14 cellular contexts compared by ENCODE assay signal in genomic region chr4:147118523-147118922, GRCh38.
DNase-seq lines count a peak whose midpoint lies in the region; ATAC-seq and TF ChIP-seq lines count a peak whose summit lies in the region.
"Had no signal": no experiment of that assay in that cellular context is flagged by ENCODE, and none has a peak within 500 bp of the region (broad histone marks: within the 10 kb centered on the region; RNA-seq: fewer than 3 reads in every experiment).

No MANE protein-coding gene starts in this region.

- WGBS in sigmoid colon, 2 donors, result 17 to 31% methylated on average over 2 of the region's 2 CpGs
- 92% methylated on average over 2 of the region's 2 CpGs for WGBS in smooth muscle cell (ENCODE audit: low lambda C conversion rate)

- TF ChIP-seq POLR2A in sigmoid colon (IDR thresholded peaks at IDR 0.05), result no peak

- POLR2A ChIA-PET in activated CD4-positive, alpha-beta T cell treated with anti-CD3 and anti-CD28 coated beads, Interleukin-2, amount 10 ng/mL, durations not matched to agents 7 days and 5 days (lab: Charles Lee), result no interaction called here
- POLR2A ChIA-PET in CD8-positive, alpha-beta memory T cell (lab: Charles Lee), result no interaction called here

- no peaks in the 10 kb centered on the region for H3K27me3 ChIP-seq in OCI-LY3 (ENCODE audit: low read depth, low read length)
- no peaks in the 10 kb centered on the region for H3K27me3 ChIP-seq in sigmoid colon
- H3K27me3 ChIP-seq in smooth muscle cell (ENCODE audit: low read depth), result peaks cover 6% of the 10 kb centered on the region
- H3K27me3 ChIP-seq in CD8-positive, alpha-beta memory T cell (ENCODE audit: insufficient read depth, low read length, poor library complexity, severe bottlenecking), result no peaks in the 10 kb centered on the region
- H3K27me3 ChIP-seq: MG63, SJSA1 had no signal

- H3K4me1 ChIP-seq in OCI-LY3 (ENCODE audit: low read length) (peaks cover 10% of the 10 kb centered on the region), sigmoid colon (peaks cover 0 to 30% (median 20%) of the 10 kb centered on the region in 4 donors), smooth muscle cell (ENCODE audit: low read depth) (no peaks in the 10 kb centered on the region)
- H3K4me1 ChIP-seq in CD8-positive, alpha-beta memory T cell (ENCODE audit: insufficient read depth, low read length), result no peaks in the 10 kb centered on the region

- no peak overlapping the region for H3K4me3 Mint-ChIP-seq in activated CD4-positive, alpha-beta T cell treated with anti-CD3 and anti-CD28 coated beads, Interleukin-2, amount 10 ng/mL, durations not matched to agents 7 days and 5 days
- no peak overlapping the region for H3K4me3 Mint-ChIP-seq in CD8-positive, alpha-beta memory T cell
- H3K4me3 Mint-ChIP-seq: activated B cell treated with CpG ODN at 0.5 μM for 24 hours; CD4-positive, CD25-positive, alpha-beta regulatory T cell had no signal

- no peaks in the 10 kb centered on the region for H3K4me1 Mint-ChIP-seq in activated CD4-positive, alpha-beta T cell treated with anti-CD3 and anti-CD28 coated beads, Interleukin-2, amount 10 ng/mL, durations not matched to agents 7 days and 5 days
- no peaks in the 10 kb centered on the region for H3K4me1 Mint-ChIP-seq in CD8-positive, alpha-beta memory T cell
- H3K4me1 Mint-ChIP-seq: activated B cell treated with CpG ODN at 0.5 μM for 24 hours; CD4-positive, CD25-positive, alpha-beta regulatory T cell had no signal

- no peaks in the 10 kb centered on the region for H3K36me3 Mint-ChIP-seq in activated CD4-positive, alpha-beta T cell treated with anti-CD3 and anti-CD28 coated beads, Interleukin-2, amount 10 ng/mL, durations not matched to agents 7 days and 5 days (ENCODE audit: low read depth)
- H3K36me3 Mint-ChIP-seq in CD8-positive, alpha-beta memory T cell, result no peaks in the 10 kb centered on the region
- H3K36me3 Mint-ChIP-seq: CD4-positive, CD25-positive, alpha-beta regulatory T cell had no signal

- no peaks in the 10 kb centered on the region for H3F3A ChIP-seq in smooth muscle cell (ENCODE audit: low read depth)

- H3K9me3 ChIP-seq in OCI-LY3 (ENCODE audit: insufficient read depth, low read length) (no peaks in the 10 kb centered on the region), sigmoid colon (peaks cover 0 to 4% (median 0%) of the 10 kb centered on the region in 4 donors), smooth muscle cell (replicated peaks; ENCODE audit: low read depth) (no peaks in the 10 kb centered on the region)
- no peaks in the 10 kb centered on the region for H3K9me3 ChIP-seq in CD8-positive, alpha-beta memory T cell (ENCODE audit: low read length)
- H3K9me3 ChIP-seq: MG63, SJSA1 had no signal

- CTCF ChIA-PET in activated CD4-positive, alpha-beta T cell treated with anti-CD3 and anti-CD28 coated beads, Interleukin-2, amount 10 ng/mL, durations not matched to agents 7 days and 5 days (lab: Charles Lee), result no interaction called here
- CTCF ChIA-PET in CD8-positive, alpha-beta memory T cell (lab: Charles Lee), result no interaction called here

- no peaks in the 10 kb centered on the region for H4K20me1 ChIP-seq in OCI-LY3 (ENCODE audit: insufficient read depth, low read length)
- H4K20me1 ChIP-seq in smooth muscle cell (ENCODE audit: low read depth), result no peaks in the 10 kb centered on the region

- H3K27ac ChIP-seq in OCI-LY3 (ENCODE audit: low read length) (no peak overlapping the region), sigmoid colon (peak overlapping the region in 3 of 4 donors; percentile 49 to 73 (median 60)), smooth muscle cell (ENCODE audit: low read depth) (no peak overlapping the region)
- no peak overlapping the region for H3K27ac ChIP-seq in CD8-positive, alpha-beta memory T cell (ENCODE audit: low read depth, low read length)
- H3K27ac ChIP-seq: SJSA1 had no signal

- H3K4me2 ChIP-seq in OCI-LY3 (ENCODE audit: low read length), result peak overlapping the region; percentile 0; the same call in 1 of the 2 replicates
- no peak overlapping the region for H3K4me2 ChIP-seq in smooth muscle cell

- H3K4me3 ChIP-seq in OCI-LY3 (ENCODE audit: low read length), result no peak overlapping the region
- no peak overlapping the region for H3K4me3 ChIP-seq in sigmoid colon
- H3K4me3 ChIP-seq in smooth muscle cell, result no peak overlapping the region
- no peak overlapping the region for H3K4me3 ChIP-seq in CD8-positive, alpha-beta memory T cell (ENCODE audit: low read length)
- H3K4me3 ChIP-seq: MG63, SJSA1 had no signal

- DNase-seq in GM13977 (ENCODE audit: low spot score), result peak; percentile 7
- no peak for DNase-seq in Right ventricle myocardium superior
- no peak for DNase-seq in sigmoid colon
- no peak for DNase-seq in activated CD4-positive, alpha-beta T cell treated with anti-CD3 and anti-CD28 coated beads, Interleukin-2, amount 10 ng/mL, durations not matched to agents 7 days and 5 days
- DNase-seq in smooth muscle cell (lab: John Stamatoyannopoulos, UW; ENCODE audit: unreplicated experiment), result no peak
- DNase-seq in CD8-positive, alpha-beta memory T cell, result no peak
- DNase-seq: activated B cell treated with CpG ODN at 0.5 μM for 24 hours; CD4-positive, CD25-positive, alpha-beta regulatory T cell; cerebellar nuclear complex; mammary epithelial cell; MG63 had no signal

- ATAC-seq in Right ventricle myocardium superior (ENCODE audit: poor library complexity) (peak; percentile 81), GM21619 (IDR thresholded peaks at IDR 0.05; ENCODE audit: unreplicated experiment) (no peak)

- H3K27ac Mint-ChIP-seq in activated CD4-positive, alpha-beta T cell treated with anti-CD3 and anti-CD28 coated beads, Interleukin-2, amount 10 ng/mL, durations not matched to agents 7 days and 5 days, result no peak overlapping the region
- H3K27ac Mint-ChIP-seq in CD8-positive, alpha-beta memory T cell, result no peak overlapping the region
- H3K27ac Mint-ChIP-seq: activated B cell treated with CpG ODN at 0.5 μM for 24 hours; CD4-positive, CD25-positive, alpha-beta regulatory T cell had no signal

- no peak overlapping the region for H2AFZ ChIP-seq in OCI-LY3 (ENCODE audit: low read depth, low read length)
- no peak overlapping the region for H2AFZ ChIP-seq in smooth muscle cell (ENCODE audit: low read depth)

- no peak for TF ChIP-seq EP300 in sigmoid colon (IDR thresholded peaks at IDR 0.05)

- H3K9ac ChIP-seq in OCI-LY3 (ENCODE audit: low read length) (no peak overlapping the region), smooth muscle cell (ENCODE audit: low read depth) (no peak overlapping the region)

- H3K79me2 ChIP-seq in OCI-LY3 (ENCODE audit: low read length), result no peaks in the 10 kb centered on the region
- H3K79me2 ChIP-seq in smooth muscle cell (ENCODE audit: low read depth), result no peaks in the 10 kb centered on the region

- intact Hi-C loops in Right ventricle myocardium superior (cut with DNase I) (no loop called here), sigmoid colon (cut with DNase I) (no loop called here)

- in situ Hi-C loops in GM13977 (cut with MboI; ENCODE audit: low pct_unique_long_range_greater_than_20kb, low sequenced_read_pairs, unreplicated experiment), result no loop called here

- peaks cover 4% of the 10 kb centered on the region for H3K9me3 Mint-ChIP-seq in activated CD4-positive, alpha-beta T cell treated with anti-CD3 and anti-CD28 coated beads, Interleukin-2, amount 10 ng/mL, durations not matched to agents 7 days and 5 days
- peaks cover 0 to 14% (median 11%) of the 10 kb centered on the region in 5 donors for H3K9me3 Mint-ChIP-seq in CD8-positive, alpha-beta memory T cell

- H3K36me3 ChIP-seq in OCI-LY3 (replicated peaks; ENCODE audit: low read depth, low read length) (no peaks in the 10 kb centered on the region), sigmoid colon (no peaks in the 10 kb centered on the region), smooth muscle cell (ENCODE audit: low read depth) (no peaks in the 10 kb centered on the region)
- no peaks in the 10 kb centered on the region for H3K36me3 ChIP-seq in CD8-positive, alpha-beta memory T cell (ENCODE audit: insufficient read depth, low read length)
- H3K36me3 ChIP-seq: MG63, SJSA1 had no signal

- no peaks in the 10 kb centered on the region for H3K27me3 Mint-ChIP-seq in activated CD4-positive, alpha-beta T cell treated with anti-CD3 and anti-CD28 coated beads, Interleukin-2, amount 10 ng/mL, durations not matched to agents 7 days and 5 days
- H3K27me3 Mint-ChIP-seq in CD8-positive, alpha-beta memory T cell, result peaks cover 0 to 7% of the 10 kb centered on the region in 2 donors
- H3K27me3 Mint-ChIP-seq: activated B cell treated with CpG ODN at 0.5 μM for 24 hours; CD4-positive, CD25-positive, alpha-beta regulatory T cell had no signal

- TF ChIP-seq CTCF in GM13977 (IDR thresholded peaks at IDR 0.05; ENCODE audit: extremely low read depth, insufficient read depth, missing control alignments) (no peak), OCI-LY3 (IDR thresholded peaks at IDR 0.05; ENCODE audit: low read depth, low read length) (no peak), sigmoid colon (IDR thresholded peaks at IDR 0.05) (no peak), smooth muscle cell (IDR thresholded peaks at IDR 0.05; ENCODE audit: borderline replicate concordance, insufficient read depth, poor library complexity, severe bottlenecking) (no peak)

Comparison
In these comparisons a context has a peak if more than half of its experiments do, and no peak if none do; other contexts are left out.
1. H3K27ac ChIP-seq: peak in sigmoid colon (3 of 4); none in OCI-LY3 (single experiment), smooth muscle cell (single experiment) and CD8-positive, alpha-beta memory T cell (single experiment).